29 cellular contexts compared by ENCODE assay signal in genomic region chr12:68839183-68840147, GRCh38. TPM values are rescaled to one million over a fixed set of nuclear protein-coding genes. Genes with fewer than 3 reads are reported as not detected.
A peak's percentile ranks its signal among the peaks of the same experiment; 100 is the strongest.
DNase-seq lines count a peak whose midpoint lies in the region; ATAC-seq and TF ChIP-seq lines count a peak whose summit lies in the region.
"Had no signal": no experiment of that assay in that cellular context is flagged by ENCODE, and none has a peak within 500 bp of the region (broad histone marks: within the 10 kb centered on the region; RNA-seq: fewer than 3 reads in every experiment).

No MANE protein-coding gene starts in this region.

- H3K27me3 ChIP-seq in A673 (replicated peaks; ENCODE audit: insufficient read depth, low read depth, low read length, poor library complexity) = no peaks in the 10 kb centered on the region
- H3K27me3 ChIP-seq in Caco-2 (replicated peaks; ENCODE audit: control insufficient read depth, insufficient read depth, low read length) = no peaks in the 10 kb centered on the region
- H3K27me3 ChIP-seq: adrenal gland; BLaER1 treated with 17β-estradiol and CSF1 and Interleukin-3, amounts not matched to agents 10 nM and 100 nM; dorsolateral prefrontal cortex; MG63 had no signal

- POLR2A ChIA-PET in A673 (lab: Charles Lee; ENCODE audit: low non-redundant PET) (no interaction called here), Caco-2 (lab: Charles Lee) (no interaction called here), OCI-LY7 (lab: Charles Lee) (interaction anchor here (0.5 to 1.1 kb wide), 2 partner anchors 9 to 320 kb away, joined by 3 to 14 read pairs; no protein-coding TSS in a partner anchor)
- POLR2A ChIA-PET in activated CD4-positive, alpha-beta memory T cell treated with anti-CD3 and anti-CD28 coated beads, Interleukin-2, amount 10 ng/mL, durations not matched to agents 7 days and 5 days (lab: Charles Lee) = interaction anchor here (1.7 kb wide), 1 partner anchor 9 kb away, joined by 4 read pairs; no protein-coding TSS in a partner anchor

- no peaks in the 10 kb centered on the region for H3K9me2 ChIP-seq in OCI-LY7 (ENCODE audit: insufficient read depth, low read length)

- H3K9me3 ChIP-seq in A673 (ENCODE audit: low read depth, low read length, poor library complexity, severe bottlenecking) (no peaks in the 10 kb centered on the region), Caco-2 (no peaks in the 10 kb centered on the region), OCI-LY7 (ENCODE audit: low read length) (no peaks in the 10 kb centered on the region)
- H3K9me3 ChIP-seq: adrenal gland; BLaER1 treated with 17β-estradiol and CSF1 and Interleukin-3, amounts not matched to agents 10 nM and 100 nM; MG63; prostate gland had no signal

- H3K79me2 ChIP-seq in OCI-LY7 (ENCODE audit: insufficient read depth, low read depth, low read length) = peaks cover 78% of the 10 kb centered on the region; the same call in 1 of the 2 replicates

- TSS peak; percentile 26 for BruUV-seq in A673 (replicated peaks; lab: Mats Ljungman, UMichigan)
- BruUV-seq in Caco-2 (replicated peaks; lab: Mats Ljungman, UMichigan) = TSS peak; percentile 15
- BruUV-seq in OCI-LY7 (replicated peaks; lab: Mats Ljungman, UMichigan) = TSS peak; percentile 40

- H3K4me3 ChIP-seq in A673 (ENCODE audit: low read depth, low read length, poor library complexity, severe bottlenecking) = no peak overlapping the region
- no peak overlapping the region for H3K4me3 ChIP-seq in Caco-2 (ENCODE audit: low read depth, low read length)
- no peak overlapping the region for H3K4me3 ChIP-seq in OCI-LY7 (ENCODE audit: low read depth, low read length, poor library complexity, severe bottlenecking)
- H3K4me3 ChIP-seq: adrenal gland; BLaER1 treated with 17β-estradiol and CSF1 and Interleukin-3, amounts not matched to agents 10 nM and 100 nM; dorsolateral prefrontal cortex; GM23338; MG63; prostate gland had no signal

- intact Hi-C loops in A673 (cut with micrococcal nuclease; ENCODE audit: unreplicated experiment) (no loop called here), Caco-2 (cut with micrococcal nuclease; ENCODE audit: unreplicated experiment) (no loop called here), OCI-LY7 (cut with micrococcal nuclease; ENCODE audit: unreplicated experiment) (loop anchor here (10.0 kb wide), 1 partner anchor 485 kb away; no protein-coding TSS in a partner anchor)

- peaks cover 76% of the 10 kb centered on the region for H3K36me3 ChIP-seq in A673 (ENCODE audit: insufficient read depth, low read length, poor library complexity, severe bottlenecking)
- peaks cover 4% of the 10 kb centered on the region for H3K36me3 ChIP-seq in Caco-2 (ENCODE audit: control insufficient read depth, insufficient read depth, low read length)
- H3K36me3 ChIP-seq in OCI-LY7 (ENCODE audit: insufficient read depth, low read length) = peaks cover 100% of the 10 kb centered on the region
- H3K36me3 ChIP-seq: prostate gland had no signal

- no peak overlapping the region for H2AFZ ChIP-seq in OCI-LY7 (ENCODE audit: low read length)
- H2AFZ ChIP-seq: GM23338 had no signal

- CTCF ChIA-PET in A673 (lab: Charles Lee) (no interaction called here), Caco-2 (lab: Charles Lee) (interaction anchor here (0.5 to 0.6 kb wide), 2 partner anchors 92 to 317 kb away, joined by 5 read pairs; no protein-coding TSS in a partner anchor), OCI-LY7 (lab: Charles Lee; ENCODE audit: unreplicated experiment) (no interaction called here)
- CTCF ChIA-PET in activated CD4-positive, alpha-beta memory T cell treated with anti-CD3 and anti-CD28 coated beads, Interleukin-2, amount 10 ng/mL, durations not matched to agents 7 days and 5 days (lab: Charles Lee) = interaction anchor here (0.7 kb wide), 2 partner anchors 9 to 32 kb away, joined by 3 to 5 read pairs; partner anchors contain the start of gene MDM2

- H3K27me3 Mint-ChIP-seq in Caco-2 (ENCODE audit: insufficient read depth, unreplicated experiment) (no peaks in the 10 kb centered on the region), endothelial cell (ENCODE audit: unreplicated experiment) (no peaks in the 10 kb centered on the region)
- no peaks in the 10 kb centered on the region for H3K27me3 Mint-ChIP-seq in activated CD4-positive, alpha-beta memory T cell treated with anti-CD3 and anti-CD28 coated beads, Interleukin-2, amount 10 ng/mL, durations not matched to agents 7 days and 5 days
- H3K27me3 Mint-ChIP-seq: activated naive CD4-positive, alpha-beta T cell treated with anti-CD3 and anti-CD28 coated beads, Interleukin-2, amount 10 ng/mL, durations not matched to agents 7 days and 5 days; brain; memory B cell; T-helper 17 cell had no signal

- H3K27ac ChIP-seq in A673 (ENCODE audit: low read depth, low read length, poor library complexity, severe bottlenecking) (no peak overlapping the region), OCI-LY7 (ENCODE audit: low read depth, low read length, poor library complexity, severe bottlenecking) (no peak overlapping the region)
- H3K27ac ChIP-seq: adrenal gland; BLaER1 treated with 17β-estradiol and CSF1 and Interleukin-3, amounts not matched to agents 10 nM and 100 nM; prostate gland had no signal

- H3K4me1 ChIP-seq in A673 (ENCODE audit: insufficient read depth, low read length, poor library complexity, severe bottlenecking) = peaks cover 11% of the 10 kb centered on the region
- H3K4me1 ChIP-seq in Caco-2 = no peaks in the 10 kb centered on the region
- H3K4me1 ChIP-seq in OCI-LY7 (ENCODE audit: insufficient read depth, low read length, poor library complexity, severe bottlenecking) = no peaks in the 10 kb centered on the region
- H3K4me1 ChIP-seq: prostate gland had no signal

- peaks cover 30% of the 10 kb centered on the region for H4K20me1 ChIP-seq in OCI-LY7 (ENCODE audit: insufficient read depth, low read length)

- no peak for ATAC-seq in GM18867 (IDR thresholded peaks at IDR 0.05; ENCODE audit: unreplicated experiment)
- ATAC-seq: activated CD4-positive, CD25-positive, alpha-beta regulatory T cell treated with anti-CD3 and anti-CD28 coated beads, Interleukin-2, amount 50 U/mL, for 24 hours; GM23338; SK-N-SH treated with all-trans-retinoic acid at 6 μM for 48 hours; T-helper 17 cell had no signal

- H3K36me3 Mint-ChIP-seq in Caco-2 (ENCODE audit: insufficient read depth, unreplicated experiment) = peaks cover 76% of the 10 kb centered on the region
- H3K36me3 Mint-ChIP-seq in endothelial cell (ENCODE audit: low read depth, unreplicated experiment) = peaks cover 15% of the 10 kb centered on the region
- H3K36me3 Mint-ChIP-seq in activated CD4-positive, alpha-beta memory T cell treated with anti-CD3 and anti-CD28 coated beads, Interleukin-2, amount 10 ng/mL, durations not matched to agents 7 days and 5 days (ENCODE audit: low read depth) = peaks cover 62% of the 10 kb centered on the region

- H3K4me3 Mint-ChIP-seq in Caco-2 (ENCODE audit: unreplicated experiment) (no peak overlapping the region), endothelial cell (ENCODE audit: unreplicated experiment) (peak overlapping the region; percentile 4)
- H3K4me3 Mint-ChIP-seq in activated CD4-positive, alpha-beta memory T cell treated with anti-CD3 and anti-CD28 coated beads, Interleukin-2, amount 10 ng/mL, durations not matched to agents 7 days and 5 days = no peak overlapping the region
- H3K4me3 Mint-ChIP-seq: activated naive CD4-positive, alpha-beta T cell treated with anti-CD3 and anti-CD28 coated beads, Interleukin-2, amount 10 ng/mL, durations not matched to agents 7 days and 5 days; brain; GM23338; memory B cell; T-helper 17 cell had no signal

- DNase-seq in A673 (ENCODE audit: low spot score) = no peak
- DNase-seq in Caco-2 = no peak
- no peak for DNase-seq in OCI-LY7 (ENCODE audit: low spot score)
- no peak for DNase-seq in endothelial cell (ENCODE audit: low spot score)
- DNase-seq in DMS53 (lab: John Stamatoyannopoulos, UW) = no peak
- no peak for DNase-seq in GM19238 (ENCODE audit: insufficient read length, low spot score)
- DNase-seq in activated CD4-positive, alpha-beta memory T cell treated with anti-CD3 and anti-CD28 coated beads, Interleukin-2, amount 10 ng/mL, durations not matched to agents 7 days and 5 days = no peak
- DNase-seq: activated CD4-positive, alpha-beta T cell treated with anti-CD3 and anti-CD28 coated beads, Interleukin-2, amount 50 U/mL, for 4 hours; activated naive CD4-positive, alpha-beta T cell treated with anti-CD3 and anti-CD28 coated beads, Interleukin-2, amount 10 ng/mL, durations not matched to agents 7 days and 5 days; adrenal gland; DMS79 treated with DMSO at 0.1 percent for 48 hours; dorsolateral prefrontal cortex; GDM1; MG63; NCI-H1105; NCI-H187 treated with DMSO at 0.1 percent for 48 hours; NCI-H510A treated with DMSO at 0.1 percent for 48 hours; stimulated activated CD4-positive, alpha-beta T cell treated with anti-CD3 and anti-CD28 coated beads, Interleukin-15, amount 100 ng/mL, for 24 hours; stimulated activated CD4-positive, alpha-beta T cell treated with anti-CD3 and anti-CD28 coated beads, Interleukin-4, amount 100 ng/mL, for 4 hours; T-helper 17 cell; trophoblast cell had no signal

- H3K27ac Mint-ChIP-seq in Caco-2 (ENCODE audit: unreplicated experiment) (no peak overlapping the region), endothelial cell (ENCODE audit: unreplicated experiment) (no peak overlapping the region)
- H3K27ac Mint-ChIP-seq in activated CD4-positive, alpha-beta memory T cell treated with anti-CD3 and anti-CD28 coated beads, Interleukin-2, amount 10 ng/mL, durations not matched to agents 7 days and 5 days = no peak overlapping the region
- H3K27ac Mint-ChIP-seq: activated naive CD4-positive, alpha-beta T cell treated with anti-CD3 and anti-CD28 coated beads, Interleukin-2, amount 10 ng/mL, durations not matched to agents 7 days and 5 days; GM23338; memory B cell; T-helper 17 cell had no signal

- no peak overlapping the region for H3K4me2 ChIP-seq in OCI-LY7 (ENCODE audit: low read length)
- H3K4me2 ChIP-seq: BLaER1 treated with 17β-estradiol and CSF1 and Interleukin-3, amounts not matched to agents 10 nM and 100 nM; GM23338 had no signal

- H3K9me3 Mint-ChIP-seq in Caco-2 (ENCODE audit: unreplicated experiment) = no peaks in the 10 kb centered on the region
- H3K9me3 Mint-ChIP-seq in endothelial cell (ENCODE audit: unreplicated experiment) = no peaks in the 10 kb centered on the region
- no peaks in the 10 kb centered on the region for H3K9me3 Mint-ChIP-seq in activated CD4-positive, alpha-beta memory T cell treated with anti-CD3 and anti-CD28 coated beads, Interleukin-2, amount 10 ng/mL, durations not matched to agents 7 days and 5 days
- H3K9me3 Mint-ChIP-seq: activated naive CD4-positive, alpha-beta T cell treated with anti-CD3 and anti-CD28 coated beads, Interleukin-2, amount 10 ng/mL, durations not matched to agents 7 days and 5 days; brain; GM23338; memory B cell had no signal

- no peaks in the 10 kb centered on the region for H3K4me1 Mint-ChIP-seq in Caco-2 (ENCODE audit: low read depth, unreplicated experiment)
- H3K4me1 Mint-ChIP-seq in endothelial cell (ENCODE audit: unreplicated experiment) = peaks cover 9% of the 10 kb centered on the region
- peaks cover 7% of the 10 kb centered on the region for H3K4me1 Mint-ChIP-seq in activated CD4-positive, alpha-beta memory T cell treated with anti-CD3 and anti-CD28 coated beads, Interleukin-2, amount 10 ng/mL, durations not matched to agents 7 days and 5 days

- TF ChIP-seq CTCF in A673 (conservative IDR thresholded peaks at IDR 0.05; ENCODE audit: low read depth, low read length) = no peak
- no peak for TF ChIP-seq CTCF in Caco-2 (IDR thresholded peaks at IDR 0.05; ENCODE audit: insufficient read depth in 1 of 2, low read depth in 1 of 2, low read length in 1 of 2, severe bottlenecking in 1 of 2, unreplicated experiment in 1 of 2)
- no peak for TF ChIP-seq CTCF in OCI-LY7 (conservative IDR thresholded peaks at IDR 0.05; ENCODE audit: low read length)
- TF ChIP-seq CTCF in endothelial cell (IDR thresholded peaks at IDR 0.05; ENCODE audit: unreplicated experiment) = no peak

RNA-seq across cellular contexts. Expression of gene MDM2, which starts 31.5 kb away (rescaled TPM):
- total RNA-seq in A673 (2021) (132 and 149 TPM in 2 replicates), Caco-2 (2022) (113 and 118 TPM in 2 replicates), OCI-LY7 (2022) (318 and 366 TPM in 2 replicates), endothelial cell (ENCODE audit: unreplicated experiment) (113 TPM)
- 143 and 229 TPM in 2 replicates for total RNA-seq in OCI-LY7 (2014; rRNA removed; shearing (Covaris generic))
- total RNA-seq in activated CD4-positive, alpha-beta memory T cell treated with anti-CD3 and anti-CD28 coated beads, Interleukin-2, amount 10 ng/mL, durations not matched to agents 7 days and 5 days = 100 to 1,000 TPM; 194 to 201 TPM

Comparison
In these comparisons a context has a peak if more than half of its experiments do, and no peak if none do; other contexts are left out.
1. CTCF ChIA-PET loops: an anchor here in Caco-2 (0.5 to 0.6 kb wide) and activated CD4-positive, alpha-beta memory T cell treated with anti-CD3 and anti-CD28 coated beads, Interleukin-2, amount 10 ng/mL, durations not matched to agents 7 days and 5 days (0.7 kb wide); none called in A673 and OCI-LY7.
2. POLR2A ChIA-PET loops: an anchor here in OCI-LY7 (0.5 to 1.1 kb wide) and activated CD4-positive, alpha-beta memory T cell treated with anti-CD3 and anti-CD28 coated beads, Interleukin-2, amount 10 ng/mL, durations not matched to agents 7 days and 5 days (1.7 kb wide); none called in A673 and Caco-2.